35 cellular contexts compared by ENCODE assay signal in genomic region chr18:48057018-48057417, GRCh38.
"Had no signal": no experiment of that assay in that cellular context is flagged by ENCODE, and none has a peak within 500 bp of the region (broad histone marks: within the 10 kb centered on the region; RNA-seq: fewer than 3 reads in every experiment).

No MANE protein-coding gene starts in this region.

- DNase-seq: activated B cell treated with CpG ODN at 0.5 μM for 24 hours; activated CD4-positive, alpha-beta memory T cell treated with anti-CD3 and anti-CD28 coated beads for 36 hours; activated CD4-positive, alpha-beta T cell treated with anti-CD3 and anti-CD28 coated beads for 4 hours; activated CD4-positive, alpha-beta T cell treated with anti-CD3 and anti-CD28 coated beads, Interleukin-2, amount 10 ng/mL, durations not matched to agents 24 days and 14 days; activated CD4-positive, alpha-beta T cell treated with anti-CD3 and anti-CD28 coated beads, Interleukin-2, amount 50 U/mL, for 1 hour; activated CD4-positive, alpha-beta T cell treated with anti-CD3 and anti-CD28 coated beads, Interleukin-2, amount 50 U/mL, for 4 hours; activated CD4-positive, CD25-positive, alpha-beta regulatory T cell treated with anti-CD3 and anti-CD28 coated beads, Interleukin-2, amount 50 U/mL, for 72 hours; activated CD8-positive, alpha-beta memory T cell treated with anti-CD3 and anti-CD28 coated beads, Interleukin-2, amount 50 U/mL, for 4 hours; activated CD8-positive, alpha-beta T cell treated with anti-CD3 and anti-CD28 coated beads for 36 hours; activated effector memory CD4-positive, alpha-beta T cell treated with anti-CD3 and anti-CD28 coated beads, Interleukin-2, amount 50 U/mL, for 16 hours; activated gamma-delta T cell treated with Interleukin-2 at 50 U/mL for 16 hours; activated naive CD4-positive, alpha-beta T cell; activated naive CD4-positive, alpha-beta T cell treated with anti-CD3 and anti-CD28 coated beads for 36 hours; activated naive CD4-positive, alpha-beta T cell treated with anti-CD3 and anti-CD28 coated beads, Interleukin-2, amount 50 U/mL, for 16 hours; activated naive CD8-positive, alpha-beta T cell treated with anti-CD3 and anti-CD28 coated beads for 36 hours; activated T-cell treated with anti-CD3 and anti-CD28 coated beads for 4 hours; activated T-cell treated with anti-CD3 and anti-CD28 coated beads, Interleukin-2, amount 50 U/mL, for 1 hour; activated T-cell treated with anti-CD3 and anti-CD28 coated beads, Interleukin-2, amount 50 U/mL, for 4 hours; activated T-cell treated with anti-CD3 and anti-CD28 coated beads, Interleukin-2, amount 50 U/mL, for 72 hours; adrenal gland; amniotic stem cell; body of pancreas; brain microvascular endothelial cell; central memory CD4-positive, alpha-beta T cell; T-helper 2 cell; T-helper 9 cell had no signal

- H3K36me3 ChIP-seq: adrenal gland, brain microvascular endothelial cell, breast epithelium had no signal

- H3K27ac Mint-ChIP-seq: activated B cell treated with CpG ODN at 0.5 μM for 24 hours; activated CD4-positive, alpha-beta memory T cell treated with anti-CD3 and anti-CD28 coated beads for 36 hours; activated CD4-positive, alpha-beta T cell treated with anti-CD3 and anti-CD28 coated beads, Interleukin-2, amount 10 ng/mL, durations not matched to agents 24 days and 14 days; activated CD8-positive, alpha-beta T cell treated with anti-CD3 and anti-CD28 coated beads for 36 hours; activated naive CD4-positive, alpha-beta T cell treated with anti-CD3 and anti-CD28 coated beads for 36 hours; activated naive CD4-positive, alpha-beta T cell treated with anti-CD3 and anti-CD28 coated beads, Interleukin-2, amount 50 U/mL, for 72 hours; activated naive CD8-positive, alpha-beta T cell treated with anti-CD3 and anti-CD28 coated beads for 36 hours; activated T-cell treated with anti-CD3 and anti-CD28 coated beads, Interleukin-2, amount 50 U/mL, for 72 hours; activated T-helper 1 cell treated with anti-CD3 and anti-CD28 coated beads, Interleukin-12 subunit alpha, Interleukin-12 subunit beta, Interleukin-2, Interleukin-4 antibody, amounts not matched to agents 30 ng/mL and 10 ng/mL and 1 ng/mL, durations not matched to agents 14 hours and 24 hours and 36 hours; activated T-helper 17 cell treated with anti-CD3 and anti-CD28 coated beads, Interleukin-2, amount 50 U/mL, for 72 hours; T-helper 1 cell treated with Interleukin-12 subunit alpha and Interleukin-12 subunit beta and Interleukin-4 antibody, amounts not matched to agents 30 μg/mL and 1 μg/mL, for 36 hours; T-helper 2 cell treated with Interferon-gamma antibody and Interleukin-4, amounts not matched to agents 5 μg/mL and 100 μg/mL, for 36 hours had no signal

- H3K27ac ChIP-seq: adrenal gland, body of pancreas, brain microvascular endothelial cell, breast epithelium, VCaP had no signal

- H3K36me3 Mint-ChIP-seq: activated CD4-positive, alpha-beta memory T cell treated with anti-CD3 and anti-CD28 coated beads for 36 hours; activated naive CD4-positive, alpha-beta T cell treated with anti-CD3 and anti-CD28 coated beads, Interleukin-2, amount 50 U/mL, for 72 hours; activated naive CD8-positive, alpha-beta T cell treated with anti-CD3 and anti-CD28 coated beads for 36 hours had no signal

- FAIRE-seq: astrocyte, TTC549 had no signal

- H3K4me3 Mint-ChIP-seq: activated B cell treated with CpG ODN at 0.5 μM for 24 hours; activated CD4-positive, alpha-beta memory T cell treated with anti-CD3 and anti-CD28 coated beads for 36 hours; activated CD4-positive, alpha-beta T cell treated with anti-CD3 and anti-CD28 coated beads, Interleukin-2, amount 10 ng/mL, durations not matched to agents 24 days and 14 days; activated CD8-positive, alpha-beta T cell treated with anti-CD3 and anti-CD28 coated beads for 36 hours; activated naive CD4-positive, alpha-beta T cell treated with anti-CD3 and anti-CD28 coated beads for 36 hours; activated naive CD8-positive, alpha-beta T cell treated with anti-CD3 and anti-CD28 coated beads for 36 hours; activated T-cell treated with anti-CD3 and anti-CD28 coated beads, Interleukin-2, amount 50 U/mL, for 4 hours; activated T-cell treated with anti-CD3 and anti-CD28 coated beads, Interleukin-2, amount 50 U/mL, for 72 hours; activated T-helper 1 cell treated with anti-CD3 and anti-CD28 coated beads, Interleukin-12 subunit alpha, Interleukin-12 subunit beta, Interleukin-2, Interleukin-4 antibody, amounts not matched to agents 30 ng/mL and 10 ng/mL and 1 ng/mL, durations not matched to agents 14 hours and 24 hours and 36 hours; activated T-helper 17 cell treated with anti-CD3 and anti-CD28 coated beads, Interleukin-2, amount 50 U/mL, for 72 hours; T-helper 1 cell treated with Interleukin-12 subunit alpha and Interleukin-12 subunit beta and Interleukin-4 antibody, amounts not matched to agents 30 μg/mL and 1 μg/mL, for 36 hours; T-helper 2 cell treated with Interferon-gamma antibody and Interleukin-4, amounts not matched to agents 5 μg/mL and 100 μg/mL, for 36 hours had no signal

- H3K4me1 Mint-ChIP-seq: activated B cell treated with CpG ODN at 0.5 μM for 24 hours; activated CD4-positive, alpha-beta T cell treated with anti-CD3 and anti-CD28 coated beads, Interleukin-2, amount 10 ng/mL, durations not matched to agents 24 days and 14 days; activated naive CD8-positive, alpha-beta T cell treated with anti-CD3 and anti-CD28 coated beads for 36 hours had no signal

- H3K9me3 ChIP-seq: adrenal gland, body of pancreas, breast epithelium had no signal

- H3K4me1 ChIP-seq: breast epithelium had no signal

- H3K27me3 ChIP-seq: adrenal gland, body of pancreas, brain microvascular endothelial cell, breast epithelium had no signal

- H3K4me3 ChIP-seq: adrenal gland, body of pancreas, breast epithelium had no signal

- H3K9me3 Mint-ChIP-seq: activated B cell treated with CpG ODN at 0.5 μM for 24 hours; activated CD4-positive, alpha-beta T cell treated with anti-CD3 and anti-CD28 coated beads, Interleukin-2, amount 10 ng/mL, durations not matched to agents 24 days and 14 days; activated CD8-positive, alpha-beta T cell treated with anti-CD3 and anti-CD28 coated beads for 36 hours; activated naive CD4-positive, alpha-beta T cell treated with anti-CD3 and anti-CD28 coated beads for 36 hours; activated naive CD4-positive, alpha-beta T cell treated with anti-CD3 and anti-CD28 coated beads, Interleukin-2, amount 50 U/mL, for 72 hours; activated naive CD8-positive, alpha-beta T cell treated with anti-CD3 and anti-CD28 coated beads for 36 hours; activated T-cell treated with anti-CD3 and anti-CD28 coated beads, Interleukin-2, amount 50 U/mL, for 72 hours; activated T-helper 1 cell treated with anti-CD3 and anti-CD28 coated beads, Interleukin-12 subunit alpha, Interleukin-12 subunit beta, Interleukin-2, Interleukin-4 antibody, amounts not matched to agents 30 ng/mL and 10 ng/mL and 1 ng/mL, durations not matched to agents 14 hours and 24 hours and 36 hours; T-helper 1 cell treated with Interleukin-12 subunit alpha and Interleukin-12 subunit beta and Interleukin-4 antibody, amounts not matched to agents 30 μg/mL and 1 μg/mL, for 36 hours; T-helper 2 cell treated with Interferon-gamma antibody and Interleukin-4, amounts not matched to agents 5 μg/mL and 100 μg/mL, for 36 hours had no signal

- ATAC-seq: activated CD8-positive, alpha-beta T cell treated with anti-CD3 and anti-CD28 coated beads for 36 hours; activated naive CD4-positive, alpha-beta T cell treated with anti-CD3 and anti-CD28 coated beads, Interleukin-2, amount 50 U/mL, for 72 hours; activated T-cell treated with anti-CD3 and anti-CD28 coated beads, Interleukin-2, amount 50 U/mL, for 4 hours; activated T-cell treated with anti-CD3 and anti-CD28 coated beads, Interleukin-2, amount 50 U/mL, for 72 hours; activated T-helper 17 cell treated with anti-CD3 and anti-CD28 coated beads, Interleukin-2, amount 50 U/mL, for 72 hours; body of pancreas had no signal
